ENCODE assay signal across 1 cellular context in the genomic region with DNA sequence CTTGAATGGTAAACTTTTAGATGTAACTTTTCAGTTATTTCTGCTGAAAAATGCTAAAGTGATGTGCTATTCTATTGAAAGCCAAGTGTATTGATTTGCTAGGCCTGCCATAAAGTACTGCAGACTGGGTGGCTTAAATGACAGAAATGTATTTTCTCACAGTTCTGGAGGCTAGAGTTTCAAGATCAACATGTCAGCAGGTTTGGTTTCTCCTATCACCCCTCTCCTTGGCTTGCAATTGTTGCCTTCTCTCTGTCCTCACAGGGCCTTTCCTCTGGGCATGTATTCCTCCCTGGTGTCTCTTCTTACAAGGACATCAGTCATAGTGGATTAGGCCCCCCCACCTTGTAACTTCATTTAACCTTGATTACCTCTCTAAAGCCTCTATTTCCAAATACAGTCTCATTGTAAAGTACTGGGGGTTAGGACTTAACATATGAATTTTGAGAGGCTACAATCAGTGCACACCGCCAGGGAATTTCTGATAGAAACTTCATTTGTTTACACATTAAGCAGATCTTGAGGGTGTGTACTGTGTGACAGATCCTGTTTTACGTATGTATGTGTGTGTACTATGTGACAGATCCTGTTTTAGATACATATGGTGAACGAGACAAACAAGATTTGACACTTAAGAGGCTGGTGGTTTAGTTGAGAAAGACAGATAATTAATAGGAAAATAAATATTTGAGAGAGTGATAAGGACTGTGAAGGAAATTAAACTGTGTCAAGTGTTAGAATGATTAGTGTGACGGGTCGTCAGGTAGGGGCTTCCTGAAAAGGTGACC.
TF ChIP-seq lines count a peak whose summit lies in the region.

No MANE protein-coding gene starts in this region.

TF ChIP-seq in GM12878, 131 proteins besides CTCF, POLR2A, EP300 and RAD21:
- no peak for TF ChIP-seq DPF2 (IDR thresholded peaks at IDR 0.05)
- no peak for TF ChIP-seq CBFB (IDR thresholded peaks at IDR 0.05; ENCODE audit: low read depth)
- TF ChIP-seq, protein P1, sequence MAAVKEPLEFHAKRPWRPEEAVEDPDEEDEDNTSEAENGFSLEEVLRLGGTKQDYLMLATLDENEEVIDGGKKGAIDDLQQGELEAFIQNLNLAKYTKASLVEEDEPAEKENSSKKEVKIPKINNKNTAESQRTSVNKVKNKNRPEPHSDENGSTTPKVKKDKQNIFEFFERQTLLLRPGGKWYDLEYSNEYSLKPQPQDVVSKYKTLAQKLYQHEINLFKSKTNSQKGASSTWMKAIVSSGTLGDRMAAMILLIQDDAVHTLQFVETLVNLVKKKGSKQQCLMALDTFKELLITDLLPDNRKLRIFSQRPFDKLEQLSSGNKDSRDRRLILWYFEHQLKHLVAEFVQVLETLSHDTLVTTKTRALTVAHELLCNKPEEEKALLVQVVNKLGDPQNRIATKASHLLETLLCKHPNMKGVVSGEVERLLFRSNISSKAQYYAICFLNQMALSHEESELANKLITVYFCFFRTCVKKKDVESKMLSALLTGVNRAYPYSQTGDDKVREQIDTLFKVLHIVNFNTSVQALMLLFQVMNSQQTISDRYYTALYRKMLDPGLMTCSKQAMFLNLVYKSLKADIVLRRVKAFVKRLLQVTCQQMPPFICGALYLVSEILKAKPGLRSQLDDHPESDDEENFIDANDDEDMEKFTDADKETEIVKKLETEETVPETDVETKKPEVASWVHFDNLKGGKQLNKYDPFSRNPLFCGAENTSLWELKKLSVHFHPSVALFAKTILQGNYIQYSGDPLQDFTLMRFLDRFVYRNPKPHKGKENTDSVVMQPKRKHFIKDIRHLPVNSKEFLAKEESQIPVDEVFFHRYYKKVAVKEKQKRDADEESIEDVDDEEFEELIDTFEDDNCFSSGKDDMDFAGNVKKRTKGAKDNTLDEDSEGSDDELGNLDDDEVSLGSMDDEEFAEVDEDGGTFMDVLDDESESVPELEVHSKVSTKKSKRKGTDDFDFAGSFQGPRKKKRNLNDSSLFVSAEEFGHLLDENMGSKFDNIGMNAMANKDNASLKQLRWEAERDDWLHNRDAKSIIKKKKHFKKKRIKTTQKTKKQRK (IDR thresholded peaks at IDR 0.05; ENCODE audit: low read depth, low read length): no peak
- no peak for TF ChIP-seq TARDBP (IDR thresholded peaks at IDR 0.05; ENCODE audit: borderline replicate concordance)
- TF ChIP-seq, protein P2, sequence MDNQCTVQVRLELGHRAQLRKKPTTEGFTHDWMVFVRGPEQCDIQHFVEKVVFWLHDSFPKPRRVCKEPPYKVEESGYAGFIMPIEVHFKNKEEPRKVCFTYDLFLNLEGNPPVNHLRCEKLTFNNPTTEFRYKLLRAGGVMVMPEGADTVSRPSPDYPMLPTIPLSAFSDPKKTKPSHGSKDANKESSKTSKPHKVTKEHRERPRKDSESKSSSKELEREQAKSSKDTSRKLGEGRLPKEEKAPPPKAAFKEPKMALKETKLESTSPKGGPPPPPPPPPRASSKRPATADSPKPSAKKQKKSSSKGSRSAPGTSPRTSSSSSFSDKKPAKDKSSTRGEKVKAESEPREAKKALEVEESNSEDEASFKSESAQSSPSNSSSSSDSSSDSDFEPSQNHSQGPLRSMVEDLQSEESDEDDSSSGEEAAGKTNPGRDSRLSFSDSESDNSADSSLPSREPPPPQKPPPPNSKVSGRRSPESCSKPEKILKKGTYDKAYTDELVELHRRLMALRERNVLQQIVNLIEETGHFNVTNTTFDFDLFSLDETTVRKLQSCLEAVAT (IDR thresholded peaks at IDR 0.05): no peak
- TF ChIP-seq ETV6 (conservative IDR thresholded peaks at IDR 0.05 in 1 of 2, IDR thresholded peaks at IDR 0.05 in 1 of 2; ENCODE audit: borderline replicate concordance in 1 of 2, low read depth in 1 of 2): no peak
